ENCODE assay signal across 17 cellular contexts in genomic region chrX:51889851-51890250, GRCh38. TPM values are rescaled to one million over a fixed set of nuclear protein-coding genes. Genes with fewer than 3 reads are reported as not detected.
DNase-seq lines count a peak whose midpoint lies in the region; ATAC-seq and TF ChIP-seq lines count a peak whose summit lies in the region.
"Had no signal": no experiment of that assay in that cellular context is flagged by ENCODE, and none has a peak within 500 bp of the region (broad histone marks: within the 10 kb centered on the region; RNA-seq: fewer than 3 reads in every experiment).

No MANE protein-coding gene starts in this region.

- H3K36me3 Mint-ChIP-seq in neural crest cell (ENCODE audit: low read depth) = peaks cover 3% of the 10 kb centered on the region
- H3K36me3 Mint-ChIP-seq: CD14-positive monocyte had no signal

- peaks cover 3% of the 10 kb centered on the region for H3K27me3 Mint-ChIP-seq in neural crest cell (ENCODE audit: low read depth)

- H4K20me1 ChIP-seq in BLaER1 (no peaks in the 10 kb centered on the region), Karpas-422 (ENCODE audit: insufficient read depth, low read depth, low read length) (no peaks in the 10 kb centered on the region)

- intact Hi-C loops in transverse colon (cut with DNase I; ENCODE audit: low total_unique reads) = no loop called here

- TF ChIP-seq CTCF in fibroblast of the aortic adventitia (IDR thresholded peaks at IDR 0.05; ENCODE audit: insufficient read depth, low read length) (no peak), neural crest cell (conservative IDR thresholded peaks at IDR 0.05) (no peak), transverse colon (IDR thresholded peaks at IDR 0.05) (no peak)

- no peaks in the 10 kb centered on the region for H3K9me2 ChIP-seq in Karpas-422 (replicated peaks; ENCODE audit: insufficient read depth, low read length)

- H3K27ac ChIP-seq in BLaER1 (peak overlapping the region; percentile 39), Karpas-422 (ENCODE audit: low read length) (peak overlapping the region; percentile 34; the same call in 1 of the 2 replicates), transverse colon (no peak overlapping the region)
- H3K27ac ChIP-seq: HL-60 had no signal

- H3K36me3 ChIP-seq in BLaER1 (no peaks in the 10 kb centered on the region), Karpas-422 (ENCODE audit: insufficient read depth, low read length) (no peaks in the 10 kb centered on the region), transverse colon (no peaks in the 10 kb centered on the region)
- H3K36me3 ChIP-seq: BE2C had no signal

- no peak overlapping the region for H3K9ac ChIP-seq in BLaER1
- no peak overlapping the region for H3K9ac ChIP-seq in Karpas-422 (ENCODE audit: low read length)

- H3K4me2 ChIP-seq in BLaER1 (0 out of 2 replicates have a peak overlapping the region, but pooled peaks have one; percentile 7), Karpas-422 (ENCODE audit: low read depth, low read length, poor library complexity, severe bottlenecking) (no peak overlapping the region)

- H3K4me1 Mint-ChIP-seq in neural crest cell = peaks cover 22% of the 10 kb centered on the region

- TF ChIP-seq EP300 in transverse colon (IDR thresholded peaks at IDR 0.05; ENCODE audit: low read depth) = no peak

- DNase-seq in Karpas-422 = no peak
- peak; percentile 35 for DNase-seq in fibroblast of the aortic adventitia (ENCODE audit: low read depth)
- no peak for DNase-seq in neural crest cell (ENCODE audit: low read depth, low spot score)
- DNase-seq in islet precursor cell = no peak
- no peak for DNase-seq in transverse colon
- DNase-seq: BE2C; Caco-2; CD8-positive, alpha-beta memory T cell; DND-41; GDM1; HCEC 1CT; HFFc6 had no signal

- H2AFZ ChIP-seq in Karpas-422 (ENCODE audit: low read length) = no peak overlapping the region

- TF ChIP-seq POLR2A in transverse colon (IDR thresholded peaks at IDR 0.05) = no peak

- peaks cover 23% of the 10 kb centered on the region for H3K79me2 ChIP-seq in Karpas-422 (ENCODE audit: low read length)

- H3K4me3 ChIP-seq in BLaER1 (no peak overlapping the region), Karpas-422 (ENCODE audit: low read length) (no peak overlapping the region), fibroblast of the aortic adventitia (ENCODE audit: low read depth, low read length) (no peak overlapping the region), transverse colon (no peak overlapping the region)

- peaks cover 41% of the 10 kb centered on the region for H3K4me1 ChIP-seq in BLaER1
- peaks cover 61% of the 10 kb centered on the region for H3K4me1 ChIP-seq in Karpas-422 (ENCODE audit: low read length)
- peaks cover 0 to 8% (median 2%) of the 10 kb centered on the region in 4 donors for H3K4me1 ChIP-seq in transverse colon
- H3K4me1 ChIP-seq: Caco-2 had no signal

- in situ Hi-C loops in transverse colon (cut with MboI; ENCODE audit: low pct_ligation_motif_present in 1 of 4, low pct_unique_long_range_greater_than_20kb in 1 of 4, low sequenced_read_pairs in 3 of 4) = no loop called here

- no peak overlapping the region for H3K4me3 Mint-ChIP-seq in neural crest cell
- H3K4me3 Mint-ChIP-seq: CD14-positive monocyte; CD8-positive, alpha-beta memory T cell; HFFc6 had no signal

- H3K9me3 ChIP-seq in BLaER1 = no peaks in the 10 kb centered on the region
- no peaks in the 10 kb centered on the region for H3K9me3 ChIP-seq in Karpas-422 (ENCODE audit: low read length)
- no peaks in the 10 kb centered on the region for H3K9me3 ChIP-seq in transverse colon
- H3K9me3 ChIP-seq: BE2C, Caco-2 had no signal

- H3K27me3 ChIP-seq in BLaER1 (no peaks in the 10 kb centered on the region), Karpas-422 (ENCODE audit: low read length) (no peaks in the 10 kb centered on the region), transverse colon (no peaks in the 10 kb centered on the region)
- H3K27me3 ChIP-seq: BE2C had no signal

- peak overlapping the region; percentile 13 for H3K27ac Mint-ChIP-seq in neural crest cell (ENCODE audit: unreplicated experiment)
- H3K27ac Mint-ChIP-seq: CD14-positive monocyte, HFFc6 had no signal

- ATAC-seq in GM18519 (IDR thresholded peaks at IDR 0.05; ENCODE audit: low FRiP score, unreplicated experiment) = no peak
- no peak for ATAC-seq in HG03095 (IDR thresholded peaks at IDR 0.05; ENCODE audit: unreplicated experiment)

- H3K9me3 Mint-ChIP-seq in neural crest cell = no peaks in the 10 kb centered on the region
- H3K9me3 Mint-ChIP-seq: CD8-positive, alpha-beta memory T cell; HFFc6 had no signal

RNA-seq across cellular contexts. Expression of gene MAGED1, which starts 3.6 kb away (rescaled TPM):
- 92.5 and 93.5 TPM in 2 replicates for total RNA-seq in Karpas-422 (2014; rRNA removed; shearing (Covaris generic); ENCODE audit: low replicate concordance)
- 226 and 388 TPM in 2 replicates for total RNA-seq in fibroblast of the aortic adventitia (ENCODE audit: low replicate concordance)
- total RNA-seq in neural crest cell = 237 and 246 TPM in 2 replicates
- 10 to 100 TPM; 43.7 to 77.2 (median 55.9) TPM for total RNA-seq in transverse colon

Comparison
In these comparisons a context has a peak if more than half of its experiments do, and no peak if none do; other contexts are left out.
1. H3K27ac ChIP-seq: peak in BLaER1 (single experiment) and Karpas-422 (single experiment); none in transverse colon (0 of 4).